In genomic region chr3:177126015-177126773, GRCh38 we compare ENCODE assay signal across 14 cellular contexts.
DNase-seq lines count a peak whose midpoint lies in the region; ATAC-seq and TF ChIP-seq lines count a peak whose summit lies in the region.
"Had no signal": no experiment of that assay in that cellular context is flagged by ENCODE, and none has a peak within 500 bp of the region (broad histone marks: within the 10 kb centered on the region; RNA-seq: fewer than 3 reads in every experiment).

No MANE protein-coding gene starts in this region.

- H3K4me3 ChIP-seq in astrocyte of the spinal cord (ENCODE audit: low read depth, low read length) (no peak overlapping the region), endodermal cell (ENCODE audit: low read length) (no peak overlapping the region)
- H3K4me3 ChIP-seq: skin epidermis had no signal

- no peaks in the 10 kb centered on the region for H3K27me3 ChIP-seq in endodermal cell (ENCODE audit: control insufficient read depth, insufficient read depth, low read length, poor library complexity, severe bottlenecking)

- no peaks in the 10 kb centered on the region for H3K27me3 Mint-ChIP-seq in endodermal cell (ENCODE audit: insufficient read depth)
- H3K27me3 Mint-ChIP-seq: activated T-cell treated with anti-CD3 and anti-CD28 coated beads, Interleukin-2, amount 50 U/mL, for 24 hours had no signal

- TF ChIP-seq CTCF in astrocyte of the spinal cord (IDR thresholded peaks at IDR 0.05; ENCODE audit: low read depth, low read length): no peak
- no peak for TF ChIP-seq CTCF in endodermal cell (conservative IDR thresholded peaks at IDR 0.05)

- in situ Hi-C loops in astrocyte of the spinal cord (cut with HindIII; ENCODE audit: low sequenced_read_pairs): no loop called here

- no peaks in the 10 kb centered on the region for H3K4me1 ChIP-seq in endodermal cell (ENCODE audit: control insufficient read depth, insufficient read depth, low read length)

- no peaks in the 10 kb centered on the region for H3K9me3 ChIP-seq in endodermal cell (ENCODE audit: control insufficient read depth, low read length)

- no peak overlapping the region for H3K9ac ChIP-seq in endodermal cell (ENCODE audit: extremely low read depth, low read length, poor library complexity, severe bottlenecking)

- peaks cover 64% of the 10 kb centered on the region for H3K4me1 Mint-ChIP-seq in endodermal cell

- H3K9me3 Mint-ChIP-seq in endodermal cell: no peaks in the 10 kb centered on the region
- H3K9me3 Mint-ChIP-seq: WTC11 had no signal

- no peak overlapping the region for H3K27ac ChIP-seq in endodermal cell (ENCODE audit: low read depth, low read length)

- peaks cover 41% of the 10 kb centered on the region for H3K36me3 ChIP-seq in endodermal cell (ENCODE audit: control insufficient read depth, insufficient read depth, low read length)

- H3K36me3 Mint-ChIP-seq in endodermal cell (ENCODE audit: low read depth): peaks cover 18% of the 10 kb centered on the region
- H3K36me3 Mint-ChIP-seq: WTC11 had no signal

- H3K4me3 Mint-ChIP-seq in endodermal cell: no peak overlapping the region
- H3K4me3 Mint-ChIP-seq: activated T-cell treated with anti-CD3 and anti-CD28 coated beads, Interleukin-2, amount 50 U/mL, for 24 hours; WTC11 had no signal

- H3K27ac Mint-ChIP-seq in endodermal cell: no peak overlapping the region
- H3K27ac Mint-ChIP-seq: activated T-cell treated with anti-CD3 and anti-CD28 coated beads, Interleukin-2, amount 50 U/mL, for 24 hours; WTC11 had no signal

- ATAC-seq in left ventricle myocardium superior (peak; percentile 84), GM21360 (IDR thresholded peaks at IDR 0.05; ENCODE audit: unreplicated experiment) (no peak)
- ATAC-seq: WTC11 had no signal

- WGBS in endodermal cell (ENCODE audit: insufficient coverage in 1 of 2, insufficient read length in 1 of 2), 2 experiments: 84 to 87% methylated on average over 3 of the region's 3 CpGs

- intact Hi-C loops in left ventricle myocardium superior (cut with micrococcal nuclease): no loop called here

- DNase-seq in HS-5 (ENCODE audit: low read depth) (peak; percentile 28), astrocyte of the spinal cord (ENCODE audit: low read depth, low spot score) (peak; percentile 93), left ventricle myocardium superior (no peak), smooth muscle cell of the brain vasculature (ENCODE audit: low read depth, low spot score) (peak; percentile 41), anterior cingulate cortex (lab: John Stamatoyannopoulos, UW) (no peak), endodermal cell (no peak), SW480 (ENCODE audit: low spot score) (no peak)
- DNase-seq: activated T-cell treated with anti-CD3 and anti-CD28 coated beads, Interleukin-2, amount 50 U/mL, for 24 hours; cerebellar nuclear complex; DMS153; NCI-H2029 had no signal

Comparison
In these comparisons a context has a peak if more than half of its experiments do, and no peak if none do; other contexts are left out.
1. DNase-seq: peak in HS-5 (single experiment), astrocyte of the spinal cord (single experiment) and smooth muscle cell of the brain vasculature (single experiment); none in left ventricle myocardium superior (single experiment), anterior cingulate cortex (0 of 58), endodermal cell (single experiment) and SW480 (single experiment).